1 cellular context compared by ENCODE assay signal in genomic region chr1:202821467-202821866, GRCh38.
TF ChIP-seq lines count a peak whose summit lies in the region.

No MANE protein-coding gene starts in this region.

TF ChIP-seq in HepG2, 621 proteins besides CTCF, POLR2A, EP300 and RAD21:
- no peak for TF ChIP-seq KDM5A (IDR thresholded peaks at IDR 0.05; ENCODE audit: borderline replicate concordance, low read length)
- TF ChIP-seq HDAC6 (IDR thresholded peaks at IDR 0.05; ENCODE audit: low read depth, low read length) = no peak
- no peak for TF ChIP-seq ZGPAT (CRISPR knock-in tag; IDR thresholded peaks at IDR 0.05)
- no peak for TF ChIP-seq ARID4A (CRISPR knock-in tag; IDR thresholded peaks at IDR 0.05; ENCODE audit: borderline replicate concordance)
- TF ChIP-seq ZNF598 (CRISPR knock-in tag; IDR thresholded peaks at IDR 0.05; ENCODE audit: borderline replicate concordance) = no peak
- TF ChIP-seq ASH2L (IDR thresholded peaks at IDR 0.05; ENCODE audit: insufficient read length, low read depth, low read length) = no peak
- no peak for TF ChIP-seq ZNF572 (CRISPR knock-in tag; IDR thresholded peaks at IDR 0.05)
- TF ChIP-seq MED8 (CRISPR knock-in tag; IDR thresholded peaks at IDR 0.05; ENCODE audit: insufficient replicate concordance) = no peak
- TF ChIP-seq NR0B2 (CRISPR knock-in tag; IDR thresholded peaks at IDR 0.05) = no peak
- TF ChIP-seq ETV6 (CRISPR knock-in tag; conservative IDR thresholded peaks at IDR 0.05) = no peak
- no peak for TF ChIP-seq TAF1 (CRISPR knock-in tag; IDR thresholded peaks at IDR 0.05)
- no peak for TF ChIP-seq ZNF446 (CRISPR knock-in tag; IDR thresholded peaks at IDR 0.05)
- TF ChIP-seq SATB2 (CRISPR knock-in tag; IDR thresholded peaks at IDR 0.05) = no peak
- TF ChIP-seq RELA (CRISPR knock-in tag; IDR thresholded peaks at IDR 0.05) = no peak
- TF ChIP-seq HNF4A (CRISPR knock-in tag; IDR thresholded peaks at IDR 0.05) = no peak
- no peak for TF ChIP-seq RBM39 (IDR thresholded peaks at IDR 0.05; ENCODE audit: low read depth, low read length, poor library complexity, severe bottlenecking)
- TF ChIP-seq HOXD1 (CRISPR knock-in tag; IDR thresholded peaks at IDR 0.05) = no peak
